In the genomic region with DNA sequence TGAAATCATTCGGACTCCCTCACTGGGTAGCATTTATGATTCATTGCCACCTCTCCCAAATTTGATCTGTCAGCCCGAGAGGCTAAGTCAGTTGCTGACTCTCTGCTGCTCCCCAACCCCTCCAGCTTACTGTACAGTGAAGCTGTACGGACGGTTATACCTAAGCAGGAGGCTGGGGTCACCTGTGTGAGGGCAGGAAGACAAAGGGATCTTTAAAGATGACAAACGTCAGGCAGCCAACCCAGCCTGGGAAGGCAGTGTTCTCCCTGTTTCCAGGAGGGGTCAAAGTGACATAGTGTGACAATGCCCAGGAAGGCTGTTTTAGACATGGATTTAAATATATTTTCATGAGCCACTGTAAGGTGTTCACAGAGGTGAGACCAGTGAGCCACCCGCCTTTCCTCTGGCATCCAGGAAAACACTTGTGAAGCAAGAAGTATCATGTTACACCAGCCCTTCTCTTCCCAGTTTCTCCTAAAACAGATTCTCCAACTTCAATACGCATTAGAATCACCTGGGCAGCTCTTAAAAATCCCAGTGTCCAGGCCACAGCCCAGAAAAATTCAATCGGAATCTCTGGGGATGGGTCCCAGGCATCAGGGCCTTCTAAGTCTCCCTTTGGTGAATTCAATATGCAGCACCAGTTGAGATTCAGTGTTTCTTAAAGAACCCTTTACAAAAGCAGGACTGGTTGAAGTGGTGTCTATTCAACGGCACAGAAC, we compare ENCODE assay signal across 32 cellular contexts. TPM values are rescaled to one million over a fixed set of nuclear protein-coding genes. Genes with fewer than 3 reads are reported as not detected.
"Had no signal": no experiment of that assay in that cellular context is flagged by ENCODE, and none has a peak within 500 bp of the region (broad histone marks: within the 10 kb centered on the region; RNA-seq: fewer than 3 reads in every experiment).

No MANE protein-coding gene starts in this region.

- H3K9me3 ChIP-seq: left lung, lower lobe of right lung, sigmoid colon, stomach, testis, tibial nerve, upper lobe of left lung had no signal

- H3K4me1 Mint-ChIP-seq: immature natural killer cell had no signal

- H3K27ac ChIP-seq: left lung, lower lobe of right lung, sigmoid colon, stomach, testis, tibial nerve, upper lobe of left lung had no signal

- ATAC-seq: left colon; left lung; lower lobe of right lung; naive thymus-derived CD8-positive, alpha-beta T cell; right cardiac atrium; stimulated activated naive B cell treated with anti-CD40 and anti-IgM and Interleukin-4, amounts not matched to agents 10 μg/mL and 1 μg/mL and 100 μg/mL, for 72 hours; stimulated activated naive CD8-positive, alpha-beta T cell treated with anti-CD3 and anti-CD28 coated beads, Interleukin-15, Interleukin-2, amounts not matched to agents 100 U/mL and 50 U/mL, for 24 hours had no signal

- H3K9me3 Mint-ChIP-seq: nephron; neural crest cell; stimulated activated naive B cell treated with anti-CD40 and anti-IgM and Interleukin-4, amounts not matched to agents 10 μg/mL and 1 μg/mL and 100 μg/mL, for 72 hours had no signal

- DNase-seq: head of caudate nucleus; hippocampal formation; immature natural killer cell; kidney; left colon; left lung; lower lobe of right lung; mammary epithelial cell; mesenchymal stem cell; naive thymus-derived CD8-positive, alpha-beta T cell; nucleus accumbens; right cardiac atrium; sigmoid colon; small intestine; stimulated activated CD4-positive, alpha-beta T cell treated with anti-CD3 and anti-CD28 coated beads, Interleukin-12 subunit alpha, Interleukin-12 subunit beta, amount 100 ng/mL, for 4 hours; stimulated activated CD4-positive, alpha-beta T cell treated with anti-CD3 and anti-CD28 coated beads, Interleukin-15, amount 100 ng/mL, for 24 hours; stimulated activated CD4-positive, alpha-beta T cell treated with anti-CD3 and anti-CD28 coated beads, Interleukin-2, amount 100 ng/mL, for 24 hours; stimulated activated CD4-positive, alpha-beta T cell treated with anti-CD3 and anti-CD28 coated beads, Interleukin-4, amount 100 ng/mL, for 1 hour; stimulated activated naive B cell treated with anti-CD40 and anti-IgM and Interleukin-4, amounts not matched to agents 10 μg/mL and 1 μg/mL and 100 μg/mL, for 72 hours; stimulated activated naive CD8-positive, alpha-beta T cell treated with anti-CD3 and anti-CD28 coated beads, Interleukin-15, Interleukin-2, amounts not matched to agents 100 U/mL and 50 U/mL, for 24 hours; stomach; testis; upper lobe of left lung had no signal

- H3K4me3 ChIP-seq: left lung, lower lobe of right lung, sigmoid colon, stomach, testis, tibial nerve, upper lobe of left lung had no signal

- H3K27ac Mint-ChIP-seq: immature natural killer cell; nephron; progenitor cell of endocrine pancreas; stimulated activated naive B cell treated with anti-CD40 and anti-IgM and Interleukin-4, amounts not matched to agents 10 μg/mL and 1 μg/mL and 100 μg/mL, for 72 hours had no signal

- H3K27me3 ChIP-seq: testis had no signal

- H3K4me3 Mint-ChIP-seq: immature natural killer cell; naive thymus-derived CD8-positive, alpha-beta T cell; nephron; neural crest cell; stimulated activated naive B cell treated with anti-CD40 and anti-IgM and Interleukin-4, amounts not matched to agents 10 μg/mL and 1 μg/mL and 100 μg/mL, for 72 hours had no signal

- FAIRE-seq: islet of Langerhans, kidney, small intestine had no signal

- H3K36me3 Mint-ChIP-seq: naive thymus-derived CD8-positive, alpha-beta T cell; stimulated activated naive B cell treated with anti-CD40 and anti-IgM and Interleukin-4, amounts not matched to agents 10 μg/mL and 1 μg/mL and 100 μg/mL, for 72 hours had no signal

- H3K36me3 ChIP-seq: left lung, lower lobe of right lung, sigmoid colon, stomach, tibial nerve, upper lobe of left lung had no signal

RNA-seq across cellular contexts. Expression of gene PAX1, which starts 6.8 kb away (rescaled TPM):
- total RNA-seq: kidney; left colon; left lung; liver; lower lobe of right lung; mammary epithelial cell; mucosa of gallbladder; naive thymus-derived CD8-positive, alpha-beta T cell; neural crest cell; pulmonary artery endothelial cell; right cardiac atrium; stomach; testis; tibial nerve; urinary bladder had no signal
- polyA plus RNA-seq: immature natural killer cell; liver; mammary epithelial cell; naive thymus-derived CD8-positive, alpha-beta T cell; right cardiac atrium; sigmoid colon; small intestine; stomach; urinary bladder had no signal
